In the genomic region with DNA sequence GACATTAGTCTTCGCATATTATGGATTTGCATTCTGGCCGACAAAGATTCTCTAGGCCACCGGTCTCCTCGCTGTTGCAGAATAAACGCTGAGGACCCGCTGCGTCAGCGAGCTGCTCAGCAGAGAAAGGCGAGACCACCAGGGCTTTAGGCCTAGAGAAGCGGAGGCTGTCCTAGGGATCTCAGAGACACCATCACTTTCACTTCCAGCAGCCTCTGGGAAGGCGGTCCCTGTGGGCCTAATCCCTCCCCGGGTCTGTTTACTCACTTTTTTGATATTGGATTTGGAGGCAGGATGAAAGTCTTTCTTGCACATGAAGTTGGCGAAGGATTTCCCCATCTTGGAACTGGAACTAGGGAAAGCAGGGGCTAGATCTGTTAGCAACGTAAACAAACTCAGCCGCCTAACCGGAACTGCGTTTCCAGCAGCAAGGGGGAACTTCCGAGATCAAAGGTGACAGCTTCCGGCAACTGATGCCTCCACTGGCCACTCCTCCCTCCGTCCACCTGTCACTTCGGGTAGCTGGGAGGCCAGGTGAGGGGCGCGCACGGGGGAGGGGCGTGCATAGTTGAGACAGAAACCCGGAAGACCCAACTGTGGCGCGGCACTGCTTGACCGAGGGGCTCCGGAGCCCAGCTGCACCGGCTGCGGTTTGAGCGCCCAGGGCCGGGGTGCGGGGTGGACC, we compare ENCODE assay signal across 8 cellular contexts.
DNase-seq lines count a peak whose midpoint lies in the region; ATAC-seq lines count a peak whose summit lies in the region.

A gene with protein sequence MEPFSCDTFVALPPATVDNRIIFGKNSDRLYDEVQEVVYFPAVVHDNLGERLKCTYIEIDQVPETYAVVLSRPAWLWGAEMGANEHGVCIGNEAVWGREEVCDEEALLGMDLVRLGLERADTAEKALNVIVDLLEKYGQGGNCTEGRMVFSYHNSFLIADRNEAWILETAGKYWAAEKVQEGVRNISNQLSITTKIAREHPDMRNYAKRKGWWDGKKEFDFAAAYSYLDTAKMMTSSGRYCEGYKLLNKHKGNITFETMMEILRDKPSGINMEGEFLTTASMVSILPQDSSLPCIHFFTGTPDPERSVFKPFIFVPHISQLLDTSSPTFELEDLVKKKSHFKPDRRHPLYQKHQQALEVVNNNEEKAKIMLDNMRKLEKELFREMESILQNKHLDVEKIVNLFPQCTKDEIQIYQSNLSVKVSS (plus strand): TSS at position 447 of the 685 bp plus-strand sequence. CDS start 2,554 bp downstream, outside the sequence.

- ATAC-seq in GM18502 (IDR thresholded peaks at IDR 0.05; ENCODE audit: poor library complexity, unreplicated experiment) (peak; percentile 95), HG02938 (IDR thresholded peaks at IDR 0.05; ENCODE audit: unreplicated experiment) (peak; percentile 94)

- peak; percentile 70 for DNase-seq in NCI-H187 treated with DMSO at 0.1 percent for 48 hours (lab: John Stamatoyannopoulos, UW)
- DNase-seq in T1000 (lab: John Stamatoyannopoulos, UW), result peak; percentile 36
- DNase-seq in astrocyte of the hippocampus (ENCODE audit: low read depth, low spot score), result peak; percentile 84
- peak; percentile 75 to 80 for DNase-seq in hippocampal formation (lab: John Stamatoyannopoulos, UW)
- peak; percentile 94 for DNase-seq in retina
- no peak for DNase-seq in cortex of kidney (lab: John Stamatoyannopoulos, UW)
